Comparison of ENCODE assay signal across 10 cellular contexts in genomic region chr9:132744881-132745761, GRCh38.
DNase-seq lines count a peak whose midpoint lies in the region; ATAC-seq, FAIRE-seq and TF ChIP-seq lines count a peak whose summit lies in the region.
"Had no signal": no experiment of that assay in that cellular context is flagged by ENCODE, and none has a peak within 500 bp of the region (broad histone marks: within the 10 kb centered on the region; RNA-seq: fewer than 3 reads in every experiment).

No MANE protein-coding gene starts in this region.

- no peak overlapping the region for H3K27ac ChIP-seq in HUES64 (ENCODE audit: low read depth, low read length)
- H3K27ac ChIP-seq in keratinocyte (ENCODE audit: control insufficient read depth, insufficient read depth, low read length) = no peak overlapping the region
- no peak overlapping the region for H3K27ac ChIP-seq in caudate nucleus (ENCODE audit: low read depth, low read length)

- peak overlapping the region; percentile 51 to 81 (median 71) for H3K4me3 Mint-ChIP-seq in brain
- H3K4me3 Mint-ChIP-seq: CD4-positive, CD25-positive, alpha-beta regulatory T cell had no signal

- ATAC-seq in HG03460 (IDR thresholded peaks at IDR 0.05; ENCODE audit: unreplicated experiment) = no peak
- ATAC-seq: left lobe of liver had no signal

- H3K4me1 Mint-ChIP-seq in brain = peaks cover 40% of the 10 kb centered on the region

- H3K9me3 ChIP-seq in HUES64 (ENCODE audit: insufficient read depth, low read depth, low read length) (no peaks in the 10 kb centered on the region), keratinocyte (ENCODE audit: control insufficient read depth, low read depth, low read length) (no peaks in the 10 kb centered on the region)

- no peaks in the 10 kb centered on the region for H3K36me3 ChIP-seq in HUES64 (ENCODE audit: insufficient read depth, low read length)
- no peaks in the 10 kb centered on the region for H3K36me3 ChIP-seq in keratinocyte (ENCODE audit: control insufficient read depth in 2 of 2, extremely low read depth in 1 of 2, insufficient read depth in 2 of 2, low read length in 2 of 2)

- H3K4me2 ChIP-seq in keratinocyte (ENCODE audit: control insufficient read depth, extremely low read depth, insufficient read depth, low read depth, low read length) = peak overlapping the region; percentile 45

- 2% methylated on average over 43 of the region's 43 CpGs for WGBS in HUES64

- no peaks in the 10 kb centered on the region for H3K36me3 Mint-ChIP-seq in brain
- H3K36me3 Mint-ChIP-seq: CD4-positive, CD25-positive, alpha-beta regulatory T cell had no signal

- no peaks in the 10 kb centered on the region for H3K9me3 Mint-ChIP-seq in brain

- H3K9me1 ChIP-seq in keratinocyte (ENCODE audit: control insufficient read depth, extremely low read depth, insufficient read depth, low read length) = no peaks in the 10 kb centered on the region

- no peak for FAIRE-seq in keratinocyte (lab: Jason Lieb, UNC)

- H3K27ac Mint-ChIP-seq in brain = peak overlapping the region; percentile 8 to 92 (median 76)

- H3K4me3 ChIP-seq in HUES64 (ENCODE audit: low read length) = peak overlapping the region; percentile 39
- H3K4me3 ChIP-seq in keratinocyte (ENCODE audit: control insufficient read depth in 2 of 3, extremely low read depth in 1 of 3, insufficient read depth in 2 of 3, low read depth in 1 of 3, low read length in 3 of 3) = no peak overlapping the region

- H2AFZ ChIP-seq in keratinocyte (ENCODE audit: control insufficient read depth, low read length) = no peak overlapping the region

- H4K20me1 ChIP-seq in keratinocyte (ENCODE audit: control insufficient read depth, extremely low read depth, insufficient read depth, low read length) = no peaks in the 10 kb centered on the region

- TF ChIP-seq CTCF in brain (conservative IDR thresholded peaks at IDR 0.05) (no peak), keratinocyte (optimal IDR thresholded peaks at IDR 0.05 in 1 of 3, IDR thresholded peaks at IDR 0.05 in 1 of 3, conservative IDR thresholded peaks at IDR 0.05 in 1 of 3; ENCODE audit: extremely low read depth in 1 of 3, insufficient read depth in 2 of 3, low read length in 3 of 3) (no peak)

- dilution Hi-C loops in keratinocyte (cut with MboI; ENCODE audit: extremely low pct_ligation_motif_present, low sequenced_read_pairs) = no loop called here

- peaks cover 31% of the 10 kb centered on the region for H3K4me1 ChIP-seq in HUES64 (ENCODE audit: insufficient read depth, low read length)
- H3K4me1 ChIP-seq in keratinocyte (ENCODE audit: control insufficient read depth, extremely low read depth, insufficient read depth, low read length) = no peaks in the 10 kb centered on the region

- H3K27me3 ChIP-seq in HUES64 (ENCODE audit: insufficient read depth, low read length) (peaks cover 69% of the 10 kb centered on the region), keratinocyte (ENCODE audit: control insufficient read depth, extremely low read depth, insufficient read depth, low read length) (peaks cover 41% of the 10 kb centered on the region)

- H3K9ac ChIP-seq in HUES64 (ENCODE audit: low read depth, low read length) (no peak overlapping the region), keratinocyte (ENCODE audit: control insufficient read depth, extremely low read depth, insufficient read depth, low read length) (no peak overlapping the region)

- no peaks in the 10 kb centered on the region for H3K79me2 ChIP-seq in keratinocyte (ENCODE audit: control insufficient read depth, insufficient read depth, low read length)

- peak; percentile 18 for DNase-seq in DMS153 (lab: John Stamatoyannopoulos, UW)
- no peak for DNase-seq in keratinocyte (ENCODE audit: low read depth, low spot score)
- DNase-seq in NCI-H345 treated with DMSO at 0.1 percent for 48 hours (lab: John Stamatoyannopoulos, UW; ENCODE audit: unreplicated experiment) = no peak
- no peak for DNase-seq in COR-L47 (lab: John Stamatoyannopoulos, UW)
- no peak for DNase-seq in caudate nucleus (lab: John Stamatoyannopoulos, UW)
- DNase-seq: CD4-positive, CD25-positive, alpha-beta regulatory T cell had no signal

- peaks cover 36% of the 10 kb centered on the region for H3K27me3 Mint-ChIP-seq in brain
